Comparison of ENCODE assay signal across 12 cellular contexts in the genomic region with DNA sequence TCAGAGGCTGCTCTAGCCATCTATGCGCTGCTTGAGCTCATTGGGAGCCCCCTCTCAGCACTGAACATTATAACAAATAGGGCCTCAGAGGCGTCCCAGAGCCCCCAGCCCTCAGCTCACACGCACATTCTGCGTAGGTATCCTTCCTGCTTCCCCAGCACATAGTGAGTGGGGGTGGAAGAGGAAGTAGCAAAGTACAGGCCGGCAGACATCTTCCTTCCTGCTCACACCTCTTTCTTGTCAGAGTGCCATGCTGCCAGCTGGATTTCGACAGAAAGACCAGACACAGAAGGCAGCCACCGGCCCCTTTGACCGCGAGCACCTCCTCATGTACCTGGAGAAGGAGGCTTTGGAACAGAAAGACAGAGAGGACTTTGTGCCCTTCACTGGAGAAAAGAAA. TPM values are rescaled to one million over a fixed set of nuclear protein-coding genes. Genes with fewer than 3 reads are reported as not detected.
DNase-seq lines count a peak whose midpoint lies in the region; ATAC-seq and TF ChIP-seq lines count a peak whose summit lies in the region.
"Had no signal": no experiment of that assay in that cellular context is flagged by ENCODE, and none has a peak within 500 bp of the region (broad histone marks: within the 10 kb centered on the region; RNA-seq: fewer than 3 reads in every experiment).

No MANE protein-coding gene starts in this region.

- H3K27ac Mint-ChIP-seq in GM23338 (peak overlapping the region; percentile 27; the same call in 1 of the 2 replicates), WTC11 (no peak overlapping the region), progenitor cell of endocrine pancreas (no peak overlapping the region)
- H3K27ac Mint-ChIP-seq: nephron had no signal

- POLR2A ChIA-PET in WTC11 (lab: Charles Lee) = no interaction called here

- DNase-seq in GM23338 (ENCODE audit: low spot score) (no peak), WTC11 (ENCODE audit: low spot score) (no peak), left colon (no peak), NCI-H2196 (lab: John Stamatoyannopoulos, UW; ENCODE audit: unreplicated experiment) (no peak), progenitor cell of endocrine pancreas (ENCODE audit: low spot score, unreplicated experiment) (no peak)
- DNase-seq: NCI-H2081; stimulated activated CD4-positive, alpha-beta T cell treated with anti-CD3 and anti-CD28 coated beads, Interleukin-4, amount 100 ng/mL, for 4 hours had no signal

- no peak overlapping the region for H3K9ac ChIP-seq in BLaER1

- ATAC-seq in GM23338 (peak; percentile 56), WTC11 (peak; percentile 16), left colon (peak; percentile 82), GM21526 (IDR thresholded peaks at IDR 0.05; ENCODE audit: low FRiP score, unreplicated experiment) (no peak), GM21825 (IDR thresholded peaks at IDR 0.05; ENCODE audit: unreplicated experiment) (no peak)

- H3K9me3 ChIP-seq in BLaER1 = no peaks in the 10 kb centered on the region
- H3K9me3 ChIP-seq: right atrium auricular region had no signal

- H3K36me3 ChIP-seq in BLaER1 (peaks cover 41% of the 10 kb centered on the region), GM23338 (ENCODE audit: insufficient read depth) (no peaks in the 10 kb centered on the region)

- H2AFZ ChIP-seq in GM23338 = no peak overlapping the region

- H3K79me2 ChIP-seq in GM23338 (replicated peaks; ENCODE audit: insufficient read depth) = no peaks in the 10 kb centered on the region

- no peaks in the 10 kb centered on the region for H3K9me3 Mint-ChIP-seq in GM23338
- H3K9me3 Mint-ChIP-seq in WTC11 = no peaks in the 10 kb centered on the region
- no peaks in the 10 kb centered on the region for H3K9me3 Mint-ChIP-seq in progenitor cell of endocrine pancreas (ENCODE audit: low read depth)
- H3K9me3 Mint-ChIP-seq: nephron had no signal

- H3K4me3 Mint-ChIP-seq in GM23338 (no peak overlapping the region), WTC11 (no peak overlapping the region), progenitor cell of endocrine pancreas (ENCODE audit: low read depth) (no peak overlapping the region)
- H3K4me3 Mint-ChIP-seq: nephron had no signal

- H3K4me1 ChIP-seq in BLaER1 (peaks cover 21% of the 10 kb centered on the region), GM23338 (ENCODE audit: insufficient read depth) (peaks cover 8% of the 10 kb centered on the region)
- H3K4me1 ChIP-seq: right atrium auricular region had no signal

- intact Hi-C loops in left colon (cut with DNase I, micrococcal nuclease) = no loop called here

- no peaks in the 10 kb centered on the region for H3K27me3 Mint-ChIP-seq in GM23338 (ENCODE audit: insufficient read depth, low read depth, poor library complexity)
- H3K27me3 Mint-ChIP-seq in WTC11 (ENCODE audit: low read depth) = no peaks in the 10 kb centered on the region
- H3K27me3 Mint-ChIP-seq in progenitor cell of endocrine pancreas = no peaks in the 10 kb centered on the region

- no peaks in the 10 kb centered on the region for H4K20me1 ChIP-seq in BLaER1
- H4K20me1 ChIP-seq in GM23338 (replicated peaks; ENCODE audit: insufficient read depth) = no peaks in the 10 kb centered on the region

- H3F3A ChIP-seq in GM23338 (replicated peaks; ENCODE audit: low read depth) = no peaks in the 10 kb centered on the region

- H3K9me2 ChIP-seq in GM23338 (ENCODE audit: insufficient read depth) = no peaks in the 10 kb centered on the region

- no peak for TF ChIP-seq CTCF in GM23338 (conservative IDR thresholded peaks at IDR 0.05; ENCODE audit: low read depth in 2 of 2)
- TF ChIP-seq CTCF in WTC11 (IDR thresholded peaks at IDR 0.05) = no peak
- no peak for TF ChIP-seq CTCF in progenitor cell of endocrine pancreas (IDR thresholded peaks at IDR 0.05; ENCODE audit: unreplicated experiment)

- H3K36me3 Mint-ChIP-seq in GM23338 (ENCODE audit: low read depth) (no peaks in the 10 kb centered on the region; the same call in 1 of the 3 replicates), WTC11 (no peaks in the 10 kb centered on the region), progenitor cell of endocrine pancreas (ENCODE audit: insufficient read depth) (peaks cover 2% of the 10 kb centered on the region)

- peak overlapping the region; percentile 53 for H3K4me2 ChIP-seq in BLaER1
- peak overlapping the region; percentile 50; the same call in 1 of the 2 replicates for H3K4me2 ChIP-seq in GM23338

- no peak overlapping the region for H3K4me3 ChIP-seq in BLaER1
- H3K4me3 ChIP-seq in GM23338 = no peak overlapping the region
- H3K4me3 ChIP-seq: right atrium auricular region had no signal

- H3K27me3 ChIP-seq in BLaER1 (no peaks in the 10 kb centered on the region), GM23338 (ENCODE audit: insufficient read depth) (no peaks in the 10 kb centered on the region)
- H3K27me3 ChIP-seq: right atrium auricular region had no signal

- CTCF ChIA-PET in WTC11 (lab: Charles Lee) = interaction anchor here (1.1 to 5.0 kb wide), 2 partner anchors 8 to 87 kb away, joined by 5 to 48 read pairs; a partner anchor contains a TSS

- H3K4me1 Mint-ChIP-seq in GM23338 = peaks cover 11% of the 10 kb centered on the region; the same call in 2 of the 3 replicates
- H3K4me1 Mint-ChIP-seq in WTC11 = 0 out of 2 replicates have a peak, but pooled peaks cover 4% of the 10 kb centered on the region
- peaks cover 3% of the 10 kb centered on the region for H3K4me1 Mint-ChIP-seq in progenitor cell of endocrine pancreas (ENCODE audit: low read depth)
- H3K4me1 Mint-ChIP-seq: nephron had no signal

- H3K27ac ChIP-seq in BLaER1 (peak overlapping the region; percentile 39; the same call in 1 of the 2 replicates), GM23338 (ENCODE audit: low read depth) (no peak overlapping the region)
- H3K27ac ChIP-seq: right atrium auricular region had no signal

TF ChIP-seq in GM23338, 12 proteins besides CTCF, POLR2A, EP300 and RAD21 (continues in another document):
- TF ChIP-seq, protein P1, sequence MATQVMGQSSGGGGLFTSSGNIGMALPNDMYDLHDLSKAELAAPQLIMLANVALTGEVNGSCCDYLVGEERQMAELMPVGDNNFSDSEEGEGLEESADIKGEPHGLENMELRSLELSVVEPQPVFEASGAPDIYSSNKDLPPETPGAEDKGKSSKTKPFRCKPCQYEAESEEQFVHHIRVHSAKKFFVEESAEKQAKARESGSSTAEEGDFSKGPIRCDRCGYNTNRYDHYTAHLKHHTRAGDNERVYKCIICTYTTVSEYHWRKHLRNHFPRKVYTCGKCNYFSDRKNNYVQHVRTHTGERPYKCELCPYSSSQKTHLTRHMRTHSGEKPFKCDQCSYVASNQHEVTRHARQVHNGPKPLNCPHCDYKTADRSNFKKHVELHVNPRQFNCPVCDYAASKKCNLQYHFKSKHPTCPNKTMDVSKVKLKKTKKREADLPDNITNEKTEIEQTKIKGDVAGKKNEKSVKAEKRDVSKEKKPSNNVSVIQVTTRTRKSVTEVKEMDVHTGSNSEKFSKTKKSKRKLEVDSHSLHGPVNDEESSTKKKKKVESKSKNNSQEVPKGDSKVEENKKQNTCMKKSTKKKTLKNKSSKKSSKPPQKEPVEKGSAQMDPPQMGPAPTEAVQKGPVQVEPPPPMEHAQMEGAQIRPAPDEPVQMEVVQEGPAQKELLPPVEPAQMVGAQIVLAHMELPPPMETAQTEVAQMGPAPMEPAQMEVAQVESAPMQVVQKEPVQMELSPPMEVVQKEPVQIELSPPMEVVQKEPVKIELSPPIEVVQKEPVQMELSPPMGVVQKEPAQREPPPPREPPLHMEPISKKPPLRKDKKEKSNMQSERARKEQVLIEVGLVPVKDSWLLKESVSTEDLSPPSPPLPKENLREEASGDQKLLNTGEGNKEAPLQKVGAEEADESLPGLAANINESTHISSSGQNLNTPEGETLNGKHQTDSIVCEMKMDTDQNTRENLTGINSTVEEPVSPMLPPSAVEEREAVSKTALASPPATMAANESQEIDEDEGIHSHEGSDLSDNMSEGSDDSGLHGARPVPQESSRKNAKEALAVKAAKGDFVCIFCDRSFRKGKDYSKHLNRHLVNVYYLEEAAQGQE (IDR thresholded peaks at IDR 0.05; ENCODE audit: unreplicated experiment) = no peak
- TF ChIP-seq STAT1 (IDR thresholded peaks at IDR 0.05; ENCODE audit: unreplicated experiment) = no peak
- TF ChIP-seq ZNF331 (CRISPR knock-in tag; IDR thresholded peaks at IDR 0.05; ENCODE audit: low read depth) = no peak

TF ChIP-seq in WTC11, 78 proteins besides CTCF, POLR2A, EP300 and RAD21 (continues in another document):
- TF ChIP-seq NR3C1 (CRISPR knock-in tag; conservative IDR thresholded peaks at IDR 0.05; ENCODE audit: low read depth) = no peak
- TF ChIP-seq JAZF1 (CRISPR knock-in tag; IDR thresholded peaks at IDR 0.05) = no peak
- no peak for TF ChIP-seq SOX15 (CRISPR knock-in tag; IDR thresholded peaks at IDR 0.05)
- TF ChIP-seq ZNF416 (CRISPR knock-in tag; IDR thresholded peaks at IDR 0.05) = no peak
- TF ChIP-seq TP53 (CRISPR knock-in tag; IDR thresholded peaks at IDR 0.05) = no peak
- TF ChIP-seq, protein P2, sequence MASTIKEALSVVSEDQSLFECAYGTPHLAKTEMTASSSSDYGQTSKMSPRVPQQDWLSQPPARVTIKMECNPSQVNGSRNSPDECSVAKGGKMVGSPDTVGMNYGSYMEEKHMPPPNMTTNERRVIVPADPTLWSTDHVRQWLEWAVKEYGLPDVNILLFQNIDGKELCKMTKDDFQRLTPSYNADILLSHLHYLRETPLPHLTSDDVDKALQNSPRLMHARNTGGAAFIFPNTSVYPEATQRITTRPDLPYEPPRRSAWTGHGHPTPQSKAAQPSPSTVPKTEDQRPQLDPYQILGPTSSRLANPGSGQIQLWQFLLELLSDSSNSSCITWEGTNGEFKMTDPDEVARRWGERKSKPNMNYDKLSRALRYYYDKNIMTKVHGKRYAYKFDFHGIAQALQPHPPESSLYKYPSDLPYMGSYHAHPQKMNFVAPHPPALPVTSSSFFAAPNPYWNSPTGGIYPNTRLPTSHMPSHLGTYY (CRISPR knock-in tag; IDR thresholded peaks at IDR 0.05) = no peak
- TF ChIP-seq CREM (CRISPR knock-in tag; IDR thresholded peaks at IDR 0.05) = no peak
- TF ChIP-seq ESRRA (CRISPR knock-in tag; IDR thresholded peaks at IDR 0.05; ENCODE audit: borderline replicate concordance) = no peak

RNA-seq across cellular contexts. Expression of a gene that starts 16.6 kb away (rescaled TPM):
- total RNA-seq in GM23338 (2014; rRNA removed; shearing (Covaris generic)) = 5.9 and 7.4 TPM in 2 replicates
- polyA plus RNA-seq in GM23338 (2016; fragmentation: Nextera tagmentation; extraction: Ambion mirVana) = 2.8 and 3.0 TPM in 2 replicates
- 3.3 to 3.6 TPM (median 3.6 TPM) in 3 replicates for total RNA-seq in WTC11 (2021)
- 1 to 10 TPM; 3.0 to 7.5 TPM for total RNA-seq in left colon
- 7.4 and 8.1 TPM in 2 replicates for total RNA-seq in progenitor cell of endocrine pancreas

RNA-seq across cellular contexts. Expression of a gene that starts 30.6 kb away (rescaled TPM):
- total RNA-seq in GM23338 (2014; rRNA removed; shearing (Covaris generic)) = 5.4 and 7.2 TPM in 2 replicates
- 5.1 and 5.9 TPM in 2 replicates for polyA plus RNA-seq in GM23338 (2016; fragmentation: Nextera tagmentation; extraction: Ambion mirVana)
- total RNA-seq in WTC11 (2021) = 2.2 to 2.7 TPM (median 2.6 TPM) in 3 replicates
- total RNA-seq in left colon = 1 to 10 TPM; 6.6 to 7.3 TPM
- total RNA-seq in progenitor cell of endocrine pancreas = 4.0 and 5.0 TPM in 2 replicates

Comparison
In these comparisons a context has a peak if more than half of its experiments do, and no peak if none do; other contexts are left out.
1. ATAC-seq: peak in GM23338 (single experiment), WTC11 (single experiment) and left colon (single experiment); none in GM21526 (single experiment) and GM21825 (single experiment).